14 cellular contexts compared by ENCODE assay signal in the genomic region with DNA sequence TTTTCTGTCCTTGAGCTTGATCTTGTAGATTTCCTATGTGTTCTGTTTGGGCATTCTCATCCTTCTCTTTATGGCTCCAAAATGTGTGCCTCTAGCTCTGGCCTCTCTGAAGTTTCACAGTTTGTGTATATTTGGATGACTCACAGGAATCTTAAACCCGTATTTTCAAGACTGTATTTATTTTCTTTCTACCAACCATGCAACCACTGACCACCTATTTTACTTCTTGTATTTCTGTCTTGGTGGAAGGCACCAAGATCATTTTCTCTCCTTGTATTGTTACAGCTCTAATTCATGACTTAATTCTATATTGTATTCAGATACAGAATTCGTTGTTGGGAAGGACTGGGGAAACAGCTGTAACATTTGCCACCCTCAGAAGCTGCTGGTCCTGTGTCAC. TPM values are rescaled to one million over a fixed set of nuclear protein-coding genes. Genes with fewer than 3 reads are reported as not detected.
DNase-seq lines count a peak whose midpoint lies in the region; ATAC-seq and TF ChIP-seq lines count a peak whose summit lies in the region.
"Had no signal": no experiment of that assay in that cellular context is flagged by ENCODE, and none has a peak within 500 bp of the region (broad histone marks: within the 10 kb centered on the region; RNA-seq: fewer than 3 reads in every experiment).

No MANE protein-coding gene starts in this region.

- H3K27ac Mint-ChIP-seq in endothelial cell (ENCODE audit: unreplicated experiment): peak overlapping the region; percentile 0
- H3K27ac Mint-ChIP-seq in stimulated activated memory B cell treated with anti-CD40 and anti-IgM and Interleukin-4, amounts not matched to agents 10 μg/mL and 1 μg/mL and 100 μg/mL, for 72 hours: no peak overlapping the region
- H3K27ac Mint-ChIP-seq: activated naive CD8-positive, alpha-beta T cell treated with anti-CD3 and anti-CD28 coated beads for 36 hours had no signal

- H3K9ac ChIP-seq in PC-3 (ENCODE audit: low read length) (no peak overlapping the region), trophoblast cell (ENCODE audit: low read length) (no peak overlapping the region)

- H3K4me1 ChIP-seq in PC-3 (ENCODE audit: insufficient read depth, low read length) (peaks cover 30% of the 10 kb centered on the region), trophoblast cell (ENCODE audit: control insufficient read depth in 1 of 2, insufficient read depth in 2 of 2, low read length in 2 of 2) (peaks cover 8 to 17% of the 10 kb centered on the region in 2 experiments)

- H3K4me3 Mint-ChIP-seq in endothelial cell (ENCODE audit: unreplicated experiment): no peak overlapping the region
- no peak overlapping the region for H3K4me3 Mint-ChIP-seq in stimulated activated memory B cell treated with anti-CD40 and anti-IgM and Interleukin-4, amounts not matched to agents 10 μg/mL and 1 μg/mL and 100 μg/mL, for 72 hours
- H3K4me3 Mint-ChIP-seq: activated naive CD8-positive, alpha-beta T cell treated with anti-CD3 and anti-CD28 coated beads for 36 hours had no signal

- peaks cover 25% of the 10 kb centered on the region for H3K4me1 Mint-ChIP-seq in endothelial cell (ENCODE audit: unreplicated experiment)
- peaks cover 22% of the 10 kb centered on the region for H3K4me1 Mint-ChIP-seq in stimulated activated memory B cell treated with anti-CD40 and anti-IgM and Interleukin-4, amounts not matched to agents 10 μg/mL and 1 μg/mL and 100 μg/mL, for 72 hours
- H3K4me1 Mint-ChIP-seq: activated naive CD8-positive, alpha-beta T cell treated with anti-CD3 and anti-CD28 coated beads for 36 hours had no signal

- H3K27me3 Mint-ChIP-seq in endothelial cell (ENCODE audit: unreplicated experiment): peaks cover 2% of the 10 kb centered on the region
- H3K27me3 Mint-ChIP-seq in stimulated activated memory B cell treated with anti-CD40 and anti-IgM and Interleukin-4, amounts not matched to agents 10 μg/mL and 1 μg/mL and 100 μg/mL, for 72 hours: no peaks in the 10 kb centered on the region
- H3K27me3 Mint-ChIP-seq: activated naive CD8-positive, alpha-beta T cell treated with anti-CD3 and anti-CD28 coated beads for 36 hours had no signal

- peaks cover 64% of the 10 kb centered on the region for H4K20me1 ChIP-seq in PC-3 (ENCODE audit: low read length)

- no CpG with 5 or more reads among the region's 2 CpGs for WGBS in trophoblast cell (ENCODE audit: extremely low coverage, insufficient coverage, insufficient read length)

- no peak overlapping the region for H4K12ac ChIP-seq in trophoblast cell (ENCODE audit: low read depth, low read length)

- CTCF ChIA-PET in PC-3 (lab: Charles Lee): no interaction called here

- DNase-seq in EH (ENCODE audit: low read depth) (peak; percentile 84), PC-3 (peak; percentile 57), endothelial cell (ENCODE audit: low spot score) (no peak), trophoblast cell (peak; percentile 47 to 72), NCI-H2227 (lab: John Stamatoyannopoulos, UW; ENCODE audit: unreplicated experiment) (no peak), sciatic nerve (ENCODE audit: low spot score) (no peak)
- DNase-seq: activated CD4-positive, alpha-beta T cell treated with anti-CD3 and anti-CD28 coated beads for 4 hours; activated naive CD8-positive, alpha-beta T cell treated with anti-CD3 and anti-CD28 coated beads for 36 hours; colonic mucosa; NCI-H1417; stimulated activated CD4-positive, alpha-beta T cell treated with anti-CD3 and anti-CD28 coated beads, Interleukin-15, amount 100 ng/mL, for 24 hours; thyroid gland had no signal

- ATAC-seq in PC-3: peak; percentile 72
- no peak for ATAC-seq in GM21576 (IDR thresholded peaks at IDR 0.05; ENCODE audit: unreplicated experiment)
- ATAC-seq in sciatic nerve: no peak
- no peak for ATAC-seq in stimulated activated memory B cell treated with anti-CD40 and anti-IgM and Interleukin-4, amounts not matched to agents 10 μg/mL and 1 μg/mL and 100 μg/mL, for 72 hours

- no peak overlapping the region for H3K4ac ChIP-seq in trophoblast cell (ENCODE audit: low read depth, low read length)

- no peaks in the 10 kb centered on the region for H3F3A ChIP-seq in PC-3 (ENCODE audit: low read length, unreplicated experiment)

- peak overlapping the region; percentile 46 for H2BK5ac ChIP-seq in trophoblast cell (ENCODE audit: low read depth, low read length, poor library complexity)

- peaks cover 2% of the 10 kb centered on the region for H3K79me1 ChIP-seq in trophoblast cell (ENCODE audit: low read length)

- H3K36me3 ChIP-seq in PC-3 (ENCODE audit: low read depth, low read length) (peaks cover 19% of the 10 kb centered on the region), trophoblast cell (ENCODE audit: control insufficient read depth in 1 of 2, insufficient read depth in 2 of 2, low read length in 2 of 2) (peaks cover 2 to 6% of the 10 kb centered on the region in 2 experiments)
- H3K36me3 ChIP-seq: colonic mucosa, thyroid gland had no signal

- H3K4me3 ChIP-seq in PC-3 (ENCODE audit: low read length) (no peak overlapping the region), trophoblast cell (ENCODE audit: low read depth, low read length) (no peak overlapping the region)
- H3K4me3 ChIP-seq: colonic mucosa, thyroid gland had no signal

- H3K79me2 ChIP-seq in PC-3 (ENCODE audit: low read length) (peaks cover 74% of the 10 kb centered on the region), trophoblast cell (ENCODE audit: control insufficient read depth, insufficient read depth, low read length, poor library complexity) (peaks cover 2% of the 10 kb centered on the region)

- H3K4me2 ChIP-seq in PC-3 (ENCODE audit: low read length) (peak overlapping the region; percentile 52), trophoblast cell (ENCODE audit: low read length) (peak overlapping the region; percentile 40)

- no peak overlapping the region for H2BK12ac ChIP-seq in trophoblast cell (ENCODE audit: low read length)

- intact Hi-C loops in PC-3 (cut with micrococcal nuclease) (no loop called here), sciatic nerve (cut with DNase I) (no loop called here)

- no peaks in the 10 kb centered on the region for H3K9me3 Mint-ChIP-seq in endothelial cell (ENCODE audit: unreplicated experiment)
- H3K9me3 Mint-ChIP-seq in stimulated activated memory B cell treated with anti-CD40 and anti-IgM and Interleukin-4, amounts not matched to agents 10 μg/mL and 1 μg/mL and 100 μg/mL, for 72 hours: no peaks in the 10 kb centered on the region
- H3K9me3 Mint-ChIP-seq: activated naive CD8-positive, alpha-beta T cell treated with anti-CD3 and anti-CD28 coated beads for 36 hours had no signal

- no peak overlapping the region for H4K8ac ChIP-seq in trophoblast cell (ENCODE audit: low read depth, low read length)

- TF ChIP-seq CTCF in PC-3 (conservative IDR thresholded peaks at IDR 0.05; ENCODE audit: low read depth, low read length): no peak
- TF ChIP-seq CTCF in endothelial cell (IDR thresholded peaks at IDR 0.05; ENCODE audit: unreplicated experiment): no peak

- H2AK5ac ChIP-seq in trophoblast cell (ENCODE audit: low read length): no peak overlapping the region

- no peaks in the 10 kb centered on the region for H3K27me3 ChIP-seq in PC-3 (ENCODE audit: low read length)
- no peaks in the 10 kb centered on the region for H3K27me3 ChIP-seq in trophoblast cell (ENCODE audit: insufficient read depth, low read length)
- H3K27me3 ChIP-seq: colonic mucosa, thyroid gland had no signal

- no peak overlapping the region for H2AFZ ChIP-seq in PC-3 (ENCODE audit: low read length)
- no peak overlapping the region for H2AFZ ChIP-seq in trophoblast cell (ENCODE audit: insufficient read depth, low read length, poor library complexity)

- no peaks in the 10 kb centered on the region for H3K9me2 ChIP-seq in PC-3 (replicated peaks; ENCODE audit: low read length)

- no TSS peak for BruUV-seq in PC-3 (replicated peaks; lab: Mats Ljungman, UMichigan)

- no peak overlapping the region for H4K91ac ChIP-seq in trophoblast cell (ENCODE audit: low read depth, low read length)

- no peak overlapping the region for H3K18ac ChIP-seq in trophoblast cell (ENCODE audit: low read length)

- POLR2A ChIA-PET in PC-3 (lab: Charles Lee; ENCODE audit: unreplicated experiment): interaction anchor here (0.5 kb wide), 1 partner anchor 112 kb away, joined by 5 read pairs; no protein-coding TSS in a partner anchor

- no peaks in the 10 kb centered on the region for H3K9me3 ChIP-seq in PC-3 (ENCODE audit: low read length)
- H3K9me3 ChIP-seq in trophoblast cell (ENCODE audit: insufficient read depth, low read depth, low read length): no peaks in the 10 kb centered on the region
- H3K9me3 ChIP-seq: colonic mucosa, thyroid gland had no signal

- peak overlapping the region; percentile 5; the same call in 1 of the 2 replicates for H3K27ac ChIP-seq in PC-3 (ENCODE audit: low read length)
- H3K27ac ChIP-seq in trophoblast cell (ENCODE audit: low read depth, low read length): peak overlapping the region; percentile 83
- H3K27ac ChIP-seq: colonic mucosa, thyroid gland had no signal

- no peak overlapping the region for H3K14ac ChIP-seq in trophoblast cell (ENCODE audit: low read length)

- peaks cover 4% of the 10 kb centered on the region for H3K36me3 Mint-ChIP-seq in endothelial cell (ENCODE audit: low read depth, unreplicated experiment)
- peaks cover 8% of the 10 kb centered on the region for H3K36me3 Mint-ChIP-seq in stimulated activated memory B cell treated with anti-CD40 and anti-IgM and Interleukin-4, amounts not matched to agents 10 μg/mL and 1 μg/mL and 100 μg/mL, for 72 hours

- peak overlapping the region; percentile 38 for H2BK120ac ChIP-seq in trophoblast cell (ENCODE audit: insufficient read depth, low read length, poor library complexity)

- H3K23ac ChIP-seq in trophoblast cell (ENCODE audit: low read length): no peak overlapping the region

RNA-seq across cellular contexts. Expression of a gene that starts 39.5 kb away (rescaled TPM):
- 216 and 236 TPM in 2 replicates for total RNA-seq in PC-3 (2014; rRNA removed)
- 163 TPM for total RNA-seq in endothelial cell (ENCODE audit: unreplicated experiment)
- 119 and 124 TPM in 2 replicates for polyA plus RNA-seq in trophoblast cell (2013)
- total RNA-seq in sciatic nerve: 70.5 TPM

Comparison
In these comparisons a context has a peak if more than half of its experiments do, and no peak if none do; other contexts are left out.
1. DNase-seq: peak in EH (single experiment), PC-3 (single experiment) and trophoblast cell (2 of 2); none in endothelial cell (single experiment), NCI-H2227 (single experiment) and sciatic nerve (single experiment).